13 cellular contexts compared by ENCODE assay signal in the genomic region with DNA sequence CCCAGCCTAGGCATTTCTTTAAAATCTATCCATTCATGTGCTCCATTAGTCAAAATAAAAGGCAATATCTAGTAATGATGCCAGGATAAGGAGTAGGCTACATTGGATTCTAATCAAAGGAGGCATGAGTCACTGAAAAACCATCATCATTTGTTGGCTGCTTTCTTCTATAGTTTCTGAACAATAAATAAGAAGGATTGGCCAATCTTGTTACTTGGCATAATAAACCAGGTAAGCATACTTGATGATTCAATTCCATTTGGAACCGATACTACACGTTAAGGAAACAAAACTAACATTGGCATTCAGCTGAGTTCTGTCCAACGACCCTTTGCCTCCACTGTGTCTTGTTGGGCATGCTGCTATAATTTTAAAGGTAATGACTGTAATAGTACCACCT. TPM values are rescaled to one million over a fixed set of nuclear protein-coding genes. Genes with fewer than 3 reads are reported as not detected.
DNase-seq lines count a peak whose midpoint lies in the region; ATAC-seq, FAIRE-seq and TF ChIP-seq lines count a peak whose summit lies in the region.
"Had no signal": no experiment of that assay in that cellular context is flagged by ENCODE, and none has a peak within 500 bp of the region (broad histone marks: within the 10 kb centered on the region; RNA-seq: fewer than 3 reads in every experiment).

No MANE protein-coding gene starts in this region.

- H4K20me1 ChIP-seq in GM23248 (ENCODE audit: insufficient read depth): no peaks in the 10 kb centered on the region

- H3K4me1 ChIP-seq in GM23248 (ENCODE audit: insufficient read depth) (peaks cover 37% of the 10 kb centered on the region), adrenal gland (replicated peaks in 1 of 2) (peaks cover 28 to 39% of the 10 kb centered on the region in 2 donors), small intestine (ENCODE audit: control insufficient read depth in 2 of 2, insufficient read depth in 1 of 2, low read depth in 1 of 2, low read length in 1 of 2) (peaks cover 11 to 13% of the 10 kb centered on the region in 2 donors)

- peak; percentile 67 for DNase-seq in GM23248
- no peak for DNase-seq in adrenal gland
- DNase-seq in fibroblast of mammary gland (ENCODE audit: low read depth): peak; percentile 83
- DNase-seq in small intestine: peak; percentile 89
- no peak for DNase-seq in activated CD4-positive, alpha-beta T cell treated with anti-CD3 and anti-CD28 coated beads for 4 hours
- DNase-seq in type B pancreatic cell (ENCODE audit: extremely low spot score, unreplicated experiment): no peak
- DNase-seq: activated B cell treated with CpG ODN at 0.5 μM for 24 hours; CD8-positive, alpha-beta T cell; erythroblast; kidney glomerular epithelial cell had no signal

- ATAC-seq in GM21367 (IDR thresholded peaks at IDR 0.05; ENCODE audit: unreplicated experiment) (no peak), HG03139 (IDR thresholded peaks at IDR 0.05; ENCODE audit: unreplicated experiment) (no peak)
- ATAC-seq: CD8-positive, alpha-beta T cell had no signal

- intact Hi-C loops in adrenal gland (cut with DNase I): no loop called here

- in situ Hi-C loops in GM23248 (cut with MboI): no loop called here

- peak overlapping the region; percentile 23; the same call in 1 of the 2 replicates for H3K27ac ChIP-seq in GM23248
- peak overlapping the region in 3 of 5 donors; percentile 4 to 55 (median 43) for H3K27ac ChIP-seq in adrenal gland
- peak overlapping the region; percentile 89 to 96 for H3K27ac ChIP-seq in small intestine (ENCODE audit: low read depth in 1 of 2, low read length in 1 of 2)

- no peak overlapping the region for H3K27ac Mint-ChIP-seq in type B pancreatic cell
- H3K27ac Mint-ChIP-seq: activated B cell treated with CpG ODN at 0.5 μM for 24 hours; CD8-positive, alpha-beta T cell had no signal

- peak; percentile 70 for FAIRE-seq in small intestine (lab: Jason Lieb, UNC)

- no peaks in the 10 kb centered on the region for H3K36me3 Mint-ChIP-seq in type B pancreatic cell
- H3K36me3 Mint-ChIP-seq: CD8-positive, alpha-beta T cell had no signal

- H3K27me3 ChIP-seq in GM23248 (replicated peaks; ENCODE audit: insufficient read depth): no peaks in the 10 kb centered on the region
- no peaks in the 10 kb centered on the region for H3K27me3 ChIP-seq in adrenal gland
- H3K27me3 ChIP-seq in small intestine (ENCODE audit: control insufficient read depth in 2 of 2, insufficient read depth in 2 of 2, low read length in 2 of 2): no peaks in the 10 kb centered on the region

- peak overlapping the region; percentile 31 for H3K4me2 ChIP-seq in GM23248 (ENCODE audit: unreplicated experiment)

- no peak overlapping the region for H3K4me3 Mint-ChIP-seq in type B pancreatic cell
- H3K4me3 Mint-ChIP-seq: activated B cell treated with CpG ODN at 0.5 μM for 24 hours; CD8-positive, alpha-beta T cell; nephron had no signal

- H3K4me3 ChIP-seq in GM23248 (no peak overlapping the region), adrenal gland (no peak overlapping the region), fibroblast of mammary gland (ENCODE audit: control insufficient read depth, low read depth, low read length) (no peak overlapping the region), small intestine (ENCODE audit: low read depth in 1 of 2, low read length in 2 of 2) (no peak overlapping the region)

- H3K9me3 Mint-ChIP-seq in type B pancreatic cell: no peaks in the 10 kb centered on the region
- H3K9me3 Mint-ChIP-seq: activated B cell treated with CpG ODN at 0.5 μM for 24 hours; CD8-positive, alpha-beta T cell; nephron had no signal

- no peak overlapping the region for H3K9ac ChIP-seq in GM23248

- peaks cover 35% of the 10 kb centered on the region for H3F3A ChIP-seq in GM23248 (ENCODE audit: insufficient read depth)

- H3K9me3 ChIP-seq in GM23248 (ENCODE audit: low read depth): no peaks in the 10 kb centered on the region
- H3K9me3 ChIP-seq in adrenal gland (replicated peaks in 1 of 3): no peaks in the 10 kb centered on the region
- H3K9me3 ChIP-seq in small intestine (ENCODE audit: control insufficient read depth, low read depth): no peaks in the 10 kb centered on the region

- H2AFZ ChIP-seq in GM23248: no peak overlapping the region

- peaks cover 52% of the 10 kb centered on the region for H3K4me1 Mint-ChIP-seq in type B pancreatic cell (ENCODE audit: unreplicated experiment)

- TF ChIP-seq POLR2A in adrenal gland (IDR thresholded peaks at IDR 0.05): no peak

- 34% methylated on average over 3 of the region's 3 CpGs for WGBS in GM23248 (ENCODE audit: low coverage in 1 of 2, low lambda C conversion rate in 2 of 2, missing lambda C conversion rate in 2 of 2), 2 experiments
- 41 to 63% (median 49%) methylated on average over 3 of the region's 3 CpGs for WGBS in adrenal gland, 4 donors
- WGBS in small intestine, 3 donors: 7 to 63% (median 26%) methylated on average over 3 of the region's 3 CpGs

- TF ChIP-seq CTCF in adrenal gland (IDR thresholded peaks at IDR 0.05) (no peak), fibroblast of mammary gland (conservative IDR thresholded peaks at IDR 0.05; ENCODE audit: control insufficient read depth, insufficient read depth, low read depth, low read length) (no peak), type B pancreatic cell (conservative IDR thresholded peaks at IDR 0.05) (no peak)

- H3K36me3 ChIP-seq in GM23248 (ENCODE audit: low read depth): no peaks in the 10 kb centered on the region
- H3K36me3 ChIP-seq in adrenal gland (replicated peaks in 1 of 2): no peaks in the 10 kb centered on the region
- no peaks in the 10 kb centered on the region for H3K36me3 ChIP-seq in small intestine (ENCODE audit: control insufficient read depth in 2 of 2, insufficient read depth in 2 of 2, low read length in 2 of 2)

- H3K27me3 Mint-ChIP-seq in type B pancreatic cell: no peaks in the 10 kb centered on the region
- H3K27me3 Mint-ChIP-seq: activated B cell treated with CpG ODN at 0.5 μM for 24 hours had no signal

- peaks cover 100% of the 10 kb centered on the region for H3K79me2 ChIP-seq in GM23248 (ENCODE audit: insufficient read depth)

- no peaks in the 10 kb centered on the region for H3K9me2 ChIP-seq in GM23248 (ENCODE audit: insufficient read depth)

RNA-seq across cellular contexts. Expression of a gene that starts 27.2 kb away (rescaled TPM):
- 43.4 and 43.9 TPM in 2 replicates for total RNA-seq in GM23248 (2014; rRNA removed; shearing (Covaris generic))
- polyA plus RNA-seq in GM23248 (2016; fragmentation: Nextera tagmentation; extraction: Ambion mirVana) (13.3 and 15.8 TPM in 2 replicates), adrenal gland (10 to 100 TPM in 1 of 3 donors, 1 to 10 TPM in 2; 4.3 to 13.4 (median 4.7) TPM), small intestine (10 to 100 TPM; 25.5 to 57.1 (median 28.4) TPM)
- total RNA-seq in adrenal gland (10 to 100 TPM; 11.4 to 42.5 (median 15.8) TPM), type B pancreatic cell (ENCODE audit: low replicate concordance) (21.7 and 52.9 TPM in 2 replicates)
- total RNA-seq: CD8-positive, alpha-beta T cell had no signal

Comparison
In these comparisons a context has a peak if more than half of its experiments do, and no peak if none do; other contexts are left out.
1. DNase-seq: peak in GM23248 (single experiment), fibroblast of mammary gland (single experiment) and small intestine (single experiment); none in adrenal gland (0 of 7), activated CD4-positive, alpha-beta T cell treated with anti-CD3 and anti-CD28 coated beads for 4 hours (0 of 2) and type B pancreatic cell (single experiment).
2. H3K27ac ChIP-seq: peak in every context shown above with its lines; median percentile 92 in small intestine; 43 in adrenal gland; 23 in GM23248.